11 cellular contexts compared by ENCODE assay signal in genomic region chr10:129605986-129606518, GRCh38.
DNase-seq lines count a peak whose midpoint lies in the region; ATAC-seq and TF ChIP-seq lines count a peak whose summit lies in the region.
"Had no signal": no experiment of that assay in that cellular context is flagged by ENCODE, and none has a peak within 500 bp of the region (broad histone marks: within the 10 kb centered on the region; RNA-seq: fewer than 3 reads in every experiment).

No MANE protein-coding gene starts in this region.

- H2BK120ac ChIP-seq in IMR-90 (ENCODE audit: low read depth, low read length) = no peak overlapping the region

- H3K79me2 ChIP-seq in smooth muscle cell (ENCODE audit: low read depth) = no peaks in the 10 kb centered on the region

- in situ Hi-C loops in IMR-90 (cut with MboI; ENCODE audit: low sequenced_read_pairs) = no loop called here

- H3K27me3 ChIP-seq in IMR-90 (ENCODE audit: control insufficient read depth, insufficient read depth, low read length) (no peaks in the 10 kb centered on the region), body of pancreas (no peaks in the 10 kb centered on the region), smooth muscle cell (ENCODE audit: low read depth) (no peaks in the 10 kb centered on the region)
- H3K27me3 ChIP-seq: cardiac muscle cell, right lobe of liver had no signal

- TF ChIP-seq POLR2A in IMR-90 (IDR thresholded peaks at IDR 0.05; ENCODE audit: low read depth, low read length) (no peak), body of pancreas (IDR thresholded peaks at IDR 0.05) (no peak)

- H3K4me1 ChIP-seq in IMR-90 (ENCODE audit: control insufficient read depth, insufficient read depth, low read length) = no peaks in the 10 kb centered on the region
- peaks cover 13% of the 10 kb centered on the region for H3K4me1 ChIP-seq in body of pancreas
- H3K4me1 ChIP-seq in smooth muscle cell (ENCODE audit: low read depth) = peaks cover 5% of the 10 kb centered on the region
- H3K4me1 ChIP-seq: lower lobe of right lung had no signal

- H2AFZ ChIP-seq in IMR-90 (replicated peaks; ENCODE audit: low read length, poor library complexity) = no peak overlapping the region
- H2AFZ ChIP-seq in smooth muscle cell (ENCODE audit: low read depth) = no peak overlapping the region

- H3K9ac ChIP-seq in IMR-90 (ENCODE audit: low read depth, low read length) (no peak overlapping the region), smooth muscle cell (ENCODE audit: low read depth) (peak overlapping the region; percentile 74)

- POLR2A ChIA-PET in IMR-90 (lab: Charles Lee; ENCODE audit: unreplicated experiment) = no interaction called here

- no peaks in the 10 kb centered on the region; the same call in 1 of the 2 replicates for H3K9me1 ChIP-seq in IMR-90 (ENCODE audit: insufficient read depth, low read length)

- DNase-seq in IMR-90 = no peak
- DNase-seq in body of pancreas = peak in 1 of 4 donors; percentile 7
- no peak for DNase-seq in smooth muscle cell (lab: John Stamatoyannopoulos, UW; ENCODE audit: unreplicated experiment)
- no peak for DNase-seq in activated CD8-positive, alpha-beta memory T cell treated with anti-CD3 and anti-CD28 coated beads, Interleukin-2, amount 50 U/mL, for 48 hours
- no peak for DNase-seq in HT-29 (ENCODE audit: low spot score)
- DNase-seq in activated naive CD8-positive, alpha-beta T cell treated with anti-CD3 and anti-CD28 coated beads, Interleukin-2, amount 50 U/mL, for 24 hours = no peak
- DNase-seq: activated T-cell treated with anti-CD3 and anti-CD28 coated beads, Interleukin-2, amount 50 U/mL, for 72 hours; lower lobe of right lung; right lobe of liver had no signal

- H3K56ac ChIP-seq in IMR-90 (ENCODE audit: extremely low read depth, insufficient read depth, low read length) = no peak overlapping the region

- no peak for TF ChIP-seq CTCF in IMR-90 (conservative IDR thresholded peaks at IDR 0.05; ENCODE audit: low read depth, low read length)
- TF ChIP-seq CTCF in body of pancreas (IDR thresholded peaks at IDR 0.05) = no peak
- no peak for TF ChIP-seq CTCF in smooth muscle cell (IDR thresholded peaks at IDR 0.05; ENCODE audit: borderline replicate concordance, insufficient read depth, poor library complexity, severe bottlenecking)

- no peak overlapping the region for H3K18ac ChIP-seq in IMR-90 (ENCODE audit: low read depth, low read length)

- intact Hi-C loops in IMR-90 (cut with micrococcal nuclease) (no loop called here), body of pancreas (cut with DNase I) (no loop called here)

- H3F3A ChIP-seq in smooth muscle cell (ENCODE audit: low read depth) = peaks cover 3% of the 10 kb centered on the region

- H3K79me1 ChIP-seq in IMR-90 (ENCODE audit: low read depth in 1 of 2, low read length in 2 of 2) = no peaks in the 10 kb centered on the region

- H4K91ac ChIP-seq in IMR-90 (ENCODE audit: insufficient read depth, low read depth, low read length) = no peak overlapping the region

- no peak overlapping the region for H3K4me3 Mint-ChIP-seq in activated naive CD8-positive, alpha-beta T cell treated with anti-CD3 and anti-CD28 coated beads, Interleukin-2, amount 50 U/mL, for 24 hours
- H3K4me3 Mint-ChIP-seq: activated T-cell treated with anti-CD3 and anti-CD28 coated beads, Interleukin-2, amount 50 U/mL, for 72 hours had no signal

- H2BK15ac ChIP-seq in IMR-90 (ENCODE audit: low read depth, low read length) = no peak overlapping the region

- H2BK5ac ChIP-seq in IMR-90 (ENCODE audit: low read depth, low read length, poor library complexity, severe bottlenecking) = no peak overlapping the region

- H3K4me1 Mint-ChIP-seq in activated naive CD8-positive, alpha-beta T cell treated with anti-CD3 and anti-CD28 coated beads, Interleukin-2, amount 50 U/mL, for 24 hours = no peaks in the 10 kb centered on the region

- no TSS peak for BruUV-seq in IMR-90 (replicated peaks; lab: Mats Ljungman, UMichigan)

- no peaks in the 10 kb centered on the region for H3K36me3 ChIP-seq in IMR-90 (ENCODE audit: control insufficient read depth, insufficient read depth, low read length)
- no peaks in the 10 kb centered on the region for H3K36me3 ChIP-seq in body of pancreas (replicated peaks in 1 of 2; ENCODE audit: insufficient read depth in 1 of 2, low read depth in 2 of 2)
- no peaks in the 10 kb centered on the region for H3K36me3 ChIP-seq in smooth muscle cell (ENCODE audit: low read depth)
- H3K36me3 ChIP-seq: cardiac muscle cell, lower lobe of right lung, right lobe of liver had no signal

- H3K27ac Mint-ChIP-seq in activated naive CD8-positive, alpha-beta T cell treated with anti-CD3 and anti-CD28 coated beads, Interleukin-2, amount 50 U/mL, for 24 hours = no peak overlapping the region
- H3K27ac Mint-ChIP-seq: activated T-cell treated with anti-CD3 and anti-CD28 coated beads, Interleukin-2, amount 50 U/mL, for 72 hours had no signal

- no peaks in the 10 kb centered on the region for H3K9me3 Mint-ChIP-seq in activated naive CD8-positive, alpha-beta T cell treated with anti-CD3 and anti-CD28 coated beads, Interleukin-2, amount 50 U/mL, for 24 hours

- dilution Hi-C loops in IMR-90 (cut with HindIII; ENCODE audit: low sequenced_read_pairs, unreplicated experiment) = no loop called here

- no peak for TF ChIP-seq RAD21 in IMR-90 (IDR thresholded peaks at IDR 0.05; ENCODE audit: low read length)

- no peaks in the 10 kb centered on the region for H4K20me1 ChIP-seq in IMR-90 (ENCODE audit: insufficient read depth, low read length)
- H4K20me1 ChIP-seq in smooth muscle cell (ENCODE audit: low read depth) = no peaks in the 10 kb centered on the region

- CTCF ChIA-PET in IMR-90 (lab: Yijun Ruan, JAX) = no interaction called here

- no peak overlapping the region for H3K14ac ChIP-seq in IMR-90 (replicated peaks; ENCODE audit: low read depth, low read length)

- H3K4ac ChIP-seq in IMR-90 (ENCODE audit: low read depth, low read length) = no peak overlapping the region

- ATAC-seq in GM19455 (IDR thresholded peaks at IDR 0.05; ENCODE audit: unreplicated experiment) = peak; percentile 57
- no peak for ATAC-seq in IMR-90 (ENCODE audit: low read depth)
- ATAC-seq in body of pancreas = peak; percentile 42
- no peak for ATAC-seq in activated naive CD8-positive, alpha-beta T cell treated with anti-CD3 and anti-CD28 coated beads, Interleukin-2, amount 50 U/mL, for 24 hours
- ATAC-seq: activated T-cell treated with anti-CD3 and anti-CD28 coated beads, Interleukin-2, amount 50 U/mL, for 72 hours had no signal

- no peak overlapping the region for H4K8ac ChIP-seq in IMR-90 (ENCODE audit: low read depth in 2 of 2, low read length in 2 of 2)

- H3K23ac ChIP-seq in IMR-90 (ENCODE audit: low read depth, low read length) = no peak overlapping the region

- no peak overlapping the region for H3K4me3 ChIP-seq in IMR-90 (ENCODE audit: insufficient read depth, low read depth, low read length)
- H3K4me3 ChIP-seq in body of pancreas = no peak overlapping the region
- peak overlapping the region; percentile 26 for H3K4me3 ChIP-seq in smooth muscle cell
- H3K4me3 ChIP-seq: cardiac muscle cell, lower lobe of right lung, right lobe of liver had no signal

- no peak overlapping the region for H3K27ac ChIP-seq in IMR-90 (ENCODE audit: insufficient read depth, low read length)
- no peak overlapping the region for H3K27ac ChIP-seq in body of pancreas
- peak overlapping the region; percentile 74 for H3K27ac ChIP-seq in smooth muscle cell (ENCODE audit: low read depth)
- H3K27ac ChIP-seq: cardiac muscle cell, lower lobe of right lung, right lobe of liver had no signal

- 47% methylated on average over 3 of the region's 19 CpGs; no CpG with 5 or more reads in 1 of the 2 experiments for WGBS in IMR-90 (ENCODE audit: extremely low coverage in 2 of 2, insufficient read length in 1 of 2), 2 experiments
- WGBS in body of pancreas, 2 donors = 76 to 91% methylated on average over 19 of the region's 19 CpGs
- WGBS in smooth muscle cell (ENCODE audit: low lambda C conversion rate) = 24% methylated on average over 19 of the region's 19 CpGs

- no peak overlapping the region for H2AK9ac ChIP-seq in IMR-90 (replicated peaks; ENCODE audit: low read depth, low read length, poor library complexity)

- no peak overlapping the region for H4K5ac ChIP-seq in IMR-90 (ENCODE audit: low read depth, low read length)

- no peak overlapping the region for H2BK20ac ChIP-seq in IMR-90 (ENCODE audit: low read depth, low read length)

- H3K4me2 ChIP-seq in IMR-90 (ENCODE audit: low read depth, low read length) = no peak overlapping the region
- peak overlapping the region; percentile 80 for H3K4me2 ChIP-seq in smooth muscle cell

- H3K9me3 ChIP-seq in IMR-90 (ENCODE audit: control insufficient read depth, insufficient read depth, low read length) (no peaks in the 10 kb centered on the region), body of pancreas (no peaks in the 10 kb centered on the region), smooth muscle cell (replicated peaks; ENCODE audit: low read depth) (no peaks in the 10 kb centered on the region)
- H3K9me3 ChIP-seq: lower lobe of right lung, right lobe of liver had no signal

- no peaks in the 10 kb centered on the region for H3K27me3 Mint-ChIP-seq in activated naive CD8-positive, alpha-beta T cell treated with anti-CD3 and anti-CD28 coated beads, Interleukin-2, amount 50 U/mL, for 24 hours

- H3K36me3 Mint-ChIP-seq in activated naive CD8-positive, alpha-beta T cell treated with anti-CD3 and anti-CD28 coated beads, Interleukin-2, amount 50 U/mL, for 24 hours (ENCODE audit: low read depth) = peaks cover 17% of the 10 kb centered on the region

- no peak overlapping the region for H2AK5ac ChIP-seq in IMR-90 (ENCODE audit: low read depth, low read length)

TF ChIP-seq in IMR-90, 13 proteins besides CTCF, POLR2A, EP300 and RAD21:
- TF ChIP-seq FOS (IDR thresholded peaks at IDR 0.05; ENCODE audit: low read depth, low read length) = no peak
- no peak for TF ChIP-seq CHD1 (IDR thresholded peaks at IDR 0.05; ENCODE audit: low read depth, low read length)
- peak; percentile 72 for TF ChIP-seq MAFK (IDR thresholded peaks at IDR 0.05; ENCODE audit: low read depth, low read length)
- TF ChIP-seq, protein P1, sequence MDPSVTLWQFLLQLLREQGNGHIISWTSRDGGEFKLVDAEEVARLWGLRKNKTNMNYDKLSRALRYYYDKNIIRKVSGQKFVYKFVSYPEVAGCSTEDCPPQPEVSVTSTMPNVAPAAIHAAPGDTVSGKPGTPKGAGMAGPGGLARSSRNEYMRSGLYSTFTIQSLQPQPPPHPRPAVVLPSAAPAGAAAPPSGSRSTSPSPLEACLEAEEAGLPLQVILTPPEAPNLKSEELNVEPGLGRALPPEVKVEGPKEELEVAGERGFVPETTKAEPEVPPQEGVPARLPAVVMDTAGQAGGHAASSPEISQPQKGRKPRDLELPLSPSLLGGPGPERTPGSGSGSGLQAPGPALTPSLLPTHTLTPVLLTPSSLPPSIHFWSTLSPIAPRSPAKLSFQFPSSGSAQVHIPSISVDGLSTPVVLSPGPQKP (IDR thresholded peaks at IDR 0.05; ENCODE audit: borderline replicate concordance, low read depth, low read length) = no peak

Comparison
In these comparisons a context has a peak if more than half of its experiments do, and no peak if none do; other contexts are left out.
1. ATAC-seq: peak in GM19455 (single experiment) and body of pancreas (single experiment); none in IMR-90 (single experiment) and activated naive CD8-positive, alpha-beta T cell treated with anti-CD3 and anti-CD28 coated beads, Interleukin-2, amount 50 U/mL, for 24 hours (single experiment).